Comparison of ENCODE assay signal across 1 cellular context in genomic region chr17:49209061-49209571, GRCh38.
TF ChIP-seq lines count a peak whose summit lies in the region.

No MANE protein-coding gene starts in this region.

TF ChIP-seq in H1, 55 proteins besides CTCF, POLR2A, EP300 and RAD21:
- TF ChIP-seq ASH2L (IDR thresholded peaks at IDR 0.05; ENCODE audit: low read length): no peak
- no peak for TF ChIP-seq SIN3A (conservative IDR thresholded peaks at IDR 0.05 in 1 of 2, IDR thresholded peaks at IDR 0.05 in 1 of 2; ENCODE audit: low read depth in 1 of 2, low read length in 2 of 2)
- no peak for TF ChIP-seq EGR1 (IDR thresholded peaks at IDR 0.05; ENCODE audit: borderline replicate concordance, low read depth, low read length)
- TF ChIP-seq BRCA1 (IDR thresholded peaks at IDR 0.05; ENCODE audit: low read depth, low read length): no peak
- no peak for TF ChIP-seq TAF1 (IDR thresholded peaks at IDR 0.05; ENCODE audit: low read depth, low read length)
- TF ChIP-seq CHD1 (IDR thresholded peaks at IDR 0.05; ENCODE audit: low read depth, low read length): no peak
- no peak for TF ChIP-seq SRF (IDR thresholded peaks at IDR 0.05; ENCODE audit: low read depth, low read length)
- TF ChIP-seq SP2 (IDR thresholded peaks at IDR 0.05; ENCODE audit: low read length): no peak
- TF ChIP-seq CHD2 (IDR thresholded peaks at IDR 0.05; ENCODE audit: low read length): no peak
- TF ChIP-seq CTBP2 (IDR thresholded peaks at IDR 0.05; ENCODE audit: borderline replicate concordance, insufficient read depth, insufficient read length, low read length): no peak
- TF ChIP-seq CREB1 (IDR thresholded peaks at IDR 0.05): no peak
- TF ChIP-seq KDM1A (IDR thresholded peaks at IDR 0.05; ENCODE audit: borderline replicate concordance, low read length): no peak
- TF ChIP-seq, protein P1, sequence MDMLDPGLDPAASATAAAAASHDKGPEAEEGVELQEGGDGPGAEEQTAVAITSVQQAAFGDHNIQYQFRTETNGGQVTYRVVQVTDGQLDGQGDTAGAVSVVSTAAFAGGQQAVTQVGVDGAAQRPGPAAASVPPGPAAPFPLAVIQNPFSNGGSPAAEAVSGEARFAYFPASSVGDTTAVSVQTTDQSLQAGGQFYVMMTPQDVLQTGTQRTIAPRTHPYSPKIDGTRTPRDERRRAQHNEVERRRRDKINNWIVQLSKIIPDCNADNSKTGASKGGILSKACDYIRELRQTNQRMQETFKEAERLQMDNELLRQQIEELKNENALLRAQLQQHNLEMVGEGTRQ (IDR thresholded peaks at IDR 0.05; ENCODE audit: low read length): no peak
- no peak for TF ChIP-seq HDAC2 (IDR thresholded peaks at IDR 0.05; ENCODE audit: borderline replicate concordance in 1 of 2, low read depth in 2 of 2, low read length in 2 of 2)
- no peak for TF ChIP-seq SP1 (IDR thresholded peaks at IDR 0.05; ENCODE audit: low read depth, low read length)
- no peak for TF ChIP-seq E2F6 (IDR thresholded peaks at IDR 0.05)
- no peak for TF ChIP-seq SAP30 (IDR thresholded peaks at IDR 0.05; ENCODE audit: insufficient read depth, insufficient replicate concordance, low read length)
- no peak for TF ChIP-seq ATF2 (IDR thresholded peaks at IDR 0.05; ENCODE audit: low read length)
- no peak for TF ChIP-seq CEBPB (IDR thresholded peaks at IDR 0.05; ENCODE audit: low read depth, low read length)
